30 cellular contexts compared by ENCODE assay signal in genomic region chr16:53309457-53309856, GRCh38.
"Had no signal": no experiment of that assay in that cellular context is flagged by ENCODE, and none has a peak within 500 bp of the region (broad histone marks: within the 10 kb centered on the region; RNA-seq: fewer than 3 reads in every experiment).

No MANE protein-coding gene starts in this region.

- H3K27ac ChIP-seq: left ventricle myocardium inferior, pancreas, prostate gland, skin epidermis, stomach, testis, thyroid gland, transverse colon, upper lobe of right lung had no signal

- H3K9me3 ChIP-seq: left ventricle myocardium inferior, mucosa of descending colon, pancreas, prostate gland, stomach, testis, thyroid gland, transverse colon, upper lobe of right lung had no signal

- H3K4me1 ChIP-seq: left ventricle myocardium inferior, pancreas, prostate gland, stomach, testis, thyroid gland, transverse colon, upper lobe of right lung had no signal

- H3K9me3 Mint-ChIP-seq: naive thymus-derived CD4-positive, alpha-beta T cell; natural killer cell treated with Interleukin-12 subunit alpha and Interleukin-12 subunit beta and Interleukin-15 and Interleukin-18, amount 100 ng/mL, for 72 hours; neural crest cell; stimulated activated naive B cell treated with anti-CD40 and anti-IgM and Interleukin-4, amounts not matched to agents 10 μg/mL and 1 μg/mL and 100 μg/mL, for 72 hours had no signal

- H3K27me3 ChIP-seq: pancreas, stomach, testis, thyroid gland, transverse colon, upper lobe of right lung had no signal

- H3K4me1 Mint-ChIP-seq: neural crest cell; stimulated activated naive B cell treated with anti-CD40 and anti-IgM and Interleukin-4, amounts not matched to agents 10 μg/mL and 1 μg/mL and 100 μg/mL, for 72 hours had no signal

- FAIRE-seq: pancreas, urothelium cell line had no signal

- H3K27ac Mint-ChIP-seq: naive thymus-derived CD4-positive, alpha-beta T cell; natural killer cell treated with Interleukin-12 subunit alpha and Interleukin-12 subunit beta and Interleukin-15 and Interleukin-18, amount 100 ng/mL, for 72 hours; stimulated activated naive B cell treated with anti-CD40 and anti-IgM and Interleukin-4, amounts not matched to agents 10 μg/mL and 1 μg/mL and 100 μg/mL, for 72 hours had no signal

- H3K4me3 Mint-ChIP-seq: naive thymus-derived CD4-positive, alpha-beta T cell; natural killer cell treated with Interleukin-12 subunit alpha and Interleukin-12 subunit beta and Interleukin-15 and Interleukin-18, amount 100 ng/mL, for 72 hours; neural crest cell; stimulated activated naive B cell treated with anti-CD40 and anti-IgM and Interleukin-4, amounts not matched to agents 10 μg/mL and 1 μg/mL and 100 μg/mL, for 72 hours had no signal

- H3K27me3 Mint-ChIP-seq: naive thymus-derived CD4-positive, alpha-beta T cell; natural killer cell treated with Interleukin-12 subunit alpha and Interleukin-12 subunit beta and Interleukin-15 and Interleukin-18, amount 100 ng/mL, for 72 hours; stimulated activated naive B cell treated with anti-CD40 and anti-IgM and Interleukin-4, amounts not matched to agents 10 μg/mL and 1 μg/mL and 100 μg/mL, for 72 hours had no signal

- H3K4me3 ChIP-seq: left ventricle myocardium inferior, lung, mucosa of descending colon, pancreas, prostate gland, skin epidermis, stomach, testis, thyroid gland, transverse colon, upper lobe of right lung had no signal

- DNase-seq: hypothalamus; islet precursor cell; left ventricle myocardium inferior; mesendoderm; midbrain; mucosa of descending colon; naive thymus-derived CD4-positive, alpha-beta T cell; nucleus accumbens; pancreas; posterior cingulate gyrus; retina; right cardiac atrium; stimulated activated CD4-positive, alpha-beta T cell treated with anti-CD3 and anti-CD28 coated beads, Interleukin-12 subunit alpha, Interleukin-12 subunit beta, amount 100 ng/mL, for 4 hours; stimulated activated CD4-positive, alpha-beta T cell treated with anti-CD3 and anti-CD28 coated beads, Interleukin-15, amount 100 ng/mL, for 24 hours; stimulated activated CD4-positive, alpha-beta T cell treated with anti-CD3 and anti-CD28 coated beads, Interleukin-2, amount 100 ng/mL, for 24 hours; stimulated activated CD4-positive, alpha-beta T cell treated with anti-CD3 and anti-CD28 coated beads, Interleukin-4, amount 100 ng/mL, for 1 hour; stimulated activated naive B cell treated with anti-CD40 and anti-IgM and Interleukin-4, amounts not matched to agents 10 μg/mL and 1 μg/mL and 100 μg/mL, for 72 hours; stimulated activated naive CD8-positive, alpha-beta T cell treated with anti-CD3 and anti-CD28 coated beads, Interleukin-15, Interleukin-2, amounts not matched to agents 100 U/mL and 50 U/mL, for 24 hours; stomach; testis; thyroid gland; transverse colon; upper lobe of right lung had no signal

- ATAC-seq: mucosa of descending colon; naive thymus-derived CD4-positive, alpha-beta T cell; natural killer cell treated with Interleukin-12 subunit alpha and Interleukin-12 subunit beta and Interleukin-15 and Interleukin-18, amount 100 ng/mL, for 72 hours; pancreas; right cardiac atrium; sciatic nerve; stimulated activated naive B cell treated with anti-CD40 and anti-IgM and Interleukin-4, amounts not matched to agents 10 μg/mL and 1 μg/mL and 100 μg/mL, for 72 hours; stimulated activated naive CD8-positive, alpha-beta T cell treated with anti-CD3 and anti-CD28 coated beads, Interleukin-15, Interleukin-2, amounts not matched to agents 100 U/mL and 50 U/mL, for 24 hours; upper lobe of right lung had no signal
